8 cellular contexts compared by ENCODE assay signal in the genomic region with DNA sequence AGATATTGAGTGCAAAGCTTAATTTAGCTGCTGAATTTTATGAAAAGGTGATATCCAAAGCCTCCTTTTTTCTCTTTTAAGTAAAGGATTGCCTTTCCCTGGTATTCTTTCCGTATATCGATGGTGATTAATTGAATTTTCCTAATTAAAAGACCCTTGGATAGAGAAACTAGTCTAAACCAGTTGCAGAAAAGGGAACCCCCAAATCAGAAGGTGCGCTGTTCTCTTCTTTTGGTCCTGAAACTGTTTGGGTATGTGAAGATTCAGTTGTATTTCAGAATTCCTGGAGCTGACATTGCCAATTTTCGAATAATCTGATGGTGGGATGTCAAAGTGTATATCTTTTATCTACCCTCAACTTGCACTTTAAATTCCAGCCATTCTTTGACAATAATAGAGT. TPM values are rescaled to one million over a fixed set of nuclear protein-coding genes. Genes with fewer than 3 reads are reported as not detected.
DNase-seq lines count a peak whose midpoint lies in the region; ATAC-seq and TF ChIP-seq lines count a peak whose summit lies in the region.

No MANE protein-coding gene starts in this region.

- CTCF ChIA-PET in activated CD8-positive, alpha-beta T cell treated with anti-CD3 and anti-CD28 coated beads, Interleukin-2, amount 10 ng/mL, durations not matched to agents 7 days and 5 days (lab: Charles Lee) = interaction anchor here (1.5 kb wide), 1 partner anchor 13 kb away, joined by 8 read pairs; no protein-coding TSS in a partner anchor
- CTCF ChIA-PET in RWPE1 (lab: Yijun Ruan, JAX) = no interaction called here

- 46 to 64% (median 58%) methylated on average over 4 of the region's 4 CpGs for WGBS in stomach, 5 donors

- no peaks in the 10 kb centered on the region for H3K9me3 Mint-ChIP-seq in activated CD4-positive, alpha-beta T cell treated with anti-CD3 and anti-CD28 coated beads, Interleukin-2, amount 10 ng/mL, durations not matched to agents 24 days and 14 days
- no peaks in the 10 kb centered on the region for H3K9me3 Mint-ChIP-seq in activated CD8-positive, alpha-beta T cell treated with anti-CD3 and anti-CD28 coated beads, Interleukin-2, amount 10 ng/mL, durations not matched to agents 7 days and 5 days (ENCODE audit: insufficient read depth)

- intact Hi-C loops in activated CD4-positive, alpha-beta T cell treated with anti-CD3 and anti-CD28 coated beads, Interleukin-2, amount 10 ng/mL, durations not matched to agents 24 days and 14 days (cut with micrococcal nuclease) = loop anchor here (5.0 kb wide), 3 partner anchors 102 to 1307 kb away; a partner anchor contains a TSS
- intact Hi-C loops in stomach (cut with DNase I; ENCODE audit: low total_unique reads) = no loop called here

- ATAC-seq in activated CD8-positive, alpha-beta T cell treated with anti-CD3 and anti-CD28 coated beads, Interleukin-2, amount 10 ng/mL, durations not matched to agents 7 days and 5 days = no peak
- no peak for ATAC-seq in HG02840 (IDR thresholded peaks at IDR 0.05; ENCODE audit: low FRiP score, unreplicated experiment)

- H3K27me3 Mint-ChIP-seq in activated CD4-positive, alpha-beta T cell treated with anti-CD3 and anti-CD28 coated beads, Interleukin-2, amount 10 ng/mL, durations not matched to agents 24 days and 14 days = peaks cover 28% of the 10 kb centered on the region
- H3K27me3 Mint-ChIP-seq in activated CD8-positive, alpha-beta T cell treated with anti-CD3 and anti-CD28 coated beads, Interleukin-2, amount 10 ng/mL, durations not matched to agents 7 days and 5 days (ENCODE audit: low read depth) = peaks cover 21% of the 10 kb centered on the region

- peak overlapping the region; percentile 89 for H3K4me3 Mint-ChIP-seq in activated CD4-positive, alpha-beta T cell treated with anti-CD3 and anti-CD28 coated beads, Interleukin-2, amount 10 ng/mL, durations not matched to agents 24 days and 14 days
- H3K4me3 Mint-ChIP-seq in activated CD8-positive, alpha-beta T cell treated with anti-CD3 and anti-CD28 coated beads, Interleukin-2, amount 10 ng/mL, durations not matched to agents 7 days and 5 days = peak overlapping the region; percentile 91

- no peaks in the 10 kb centered on the region for H3K36me3 ChIP-seq in iPS-18a (ENCODE audit: control insufficient read depth, low read depth, low read length)
- H3K36me3 ChIP-seq in stomach = no peaks in the 10 kb centered on the region

- H3K27me3 ChIP-seq in iPS-18a (ENCODE audit: control insufficient read depth, insufficient read depth, low read length) (peaks cover 34% of the 10 kb centered on the region), stomach (no peaks in the 10 kb centered on the region)

- peaks cover 8% of the 10 kb centered on the region for H3K4me1 ChIP-seq in iPS-18a (ENCODE audit: control insufficient read depth, low read depth, low read length)
- peaks cover 11 to 52% (median 28%) of the 10 kb centered on the region in 4 donors for H3K4me1 ChIP-seq in stomach

- POLR2A ChIA-PET in activated CD8-positive, alpha-beta T cell treated with anti-CD3 and anti-CD28 coated beads, Interleukin-2, amount 10 ng/mL, durations not matched to agents 7 days and 5 days (lab: Charles Lee) = no interaction called here
- POLR2A ChIA-PET in RWPE1 (lab: Yijun Ruan, JAX; ENCODE audit: low non-redundant PET) = no interaction called here

- H3K9me3 ChIP-seq in iPS-18a (ENCODE audit: control insufficient read depth, low read depth, low read length) = no peaks in the 10 kb centered on the region
- H3K9me3 ChIP-seq in stomach = no peaks in the 10 kb centered on the region

- H3K4me3 ChIP-seq in iPS-18a (ENCODE audit: low read length) (peak overlapping the region; percentile 79), stomach (peak overlapping the region; percentile 87 to 98 (median 94))

- H3K4me1 Mint-ChIP-seq in activated CD4-positive, alpha-beta T cell treated with anti-CD3 and anti-CD28 coated beads, Interleukin-2, amount 10 ng/mL, durations not matched to agents 24 days and 14 days = peaks cover 27% of the 10 kb centered on the region
- H3K4me1 Mint-ChIP-seq in activated CD8-positive, alpha-beta T cell treated with anti-CD3 and anti-CD28 coated beads, Interleukin-2, amount 10 ng/mL, durations not matched to agents 7 days and 5 days (ENCODE audit: low read depth) = peaks cover 47% of the 10 kb centered on the region

- TF ChIP-seq EP300 in stomach (IDR thresholded peaks at IDR 0.05) = no peak

- H3K27ac Mint-ChIP-seq in activated CD4-positive, alpha-beta T cell treated with anti-CD3 and anti-CD28 coated beads, Interleukin-2, amount 10 ng/mL, durations not matched to agents 24 days and 14 days = no peak overlapping the region
- H3K27ac Mint-ChIP-seq in activated CD8-positive, alpha-beta T cell treated with anti-CD3 and anti-CD28 coated beads, Interleukin-2, amount 10 ng/mL, durations not matched to agents 7 days and 5 days = no peak overlapping the region

- no peak for DNase-seq in activated CD4-positive, alpha-beta T cell treated with anti-CD3 and anti-CD28 coated beads, Interleukin-2, amount 10 ng/mL, durations not matched to agents 24 days and 14 days
- no peak for DNase-seq in activated CD4-positive, alpha-beta T cell treated with anti-CD3 and anti-CD28 coated beads for 48 hours
- no peak for DNase-seq in activated CD8-positive, alpha-beta T cell treated with anti-CD3 and anti-CD28 coated beads, Interleukin-2, amount 10 ng/mL, durations not matched to agents 7 days and 5 days
- no peak for DNase-seq in stomach
- DNase-seq in RWPE1 (ENCODE audit: low spot score) = no peak
- no peak for DNase-seq in DMS153 (lab: John Stamatoyannopoulos, UW)

- no peaks in the 10 kb centered on the region for H3K36me3 Mint-ChIP-seq in activated CD4-positive, alpha-beta T cell treated with anti-CD3 and anti-CD28 coated beads, Interleukin-2, amount 10 ng/mL, durations not matched to agents 24 days and 14 days (ENCODE audit: low read depth)
- peaks cover 2% of the 10 kb centered on the region for H3K36me3 Mint-ChIP-seq in activated CD8-positive, alpha-beta T cell treated with anti-CD3 and anti-CD28 coated beads, Interleukin-2, amount 10 ng/mL, durations not matched to agents 7 days and 5 days (ENCODE audit: low read depth)

- TF ChIP-seq POLR2A in stomach (IDR thresholded peaks at IDR 0.05) = no peak

- H3K9ac ChIP-seq in iPS-18a (ENCODE audit: low read length) = no peak overlapping the region

- H3K27ac ChIP-seq in iPS-18a (ENCODE audit: low read length) (no peak overlapping the region), stomach (peak overlapping the region in 2 of 5 donors; percentile 92 to 96), RWPE1 (no peak overlapping the region)

- TF ChIP-seq CTCF in stomach (IDR thresholded peaks at IDR 0.05) (no peak), RWPE1 (conservative IDR thresholded peaks at IDR 0.05; ENCODE audit: low read depth) (no peak)

RNA-seq across cellular contexts. Expression of a gene that starts 1.9 kb away (rescaled TPM):
- total RNA-seq in activated CD4-positive, alpha-beta T cell treated with anti-CD3 and anti-CD28 coated beads, Interleukin-2, amount 10 ng/mL, durations not matched to agents 24 days and 14 days = 44.4 and 46.8 TPM in 2 replicates
- total RNA-seq in activated CD8-positive, alpha-beta T cell treated with anti-CD3 and anti-CD28 coated beads, Interleukin-2, amount 10 ng/mL, durations not matched to agents 7 days and 5 days = 10 to 100 TPM; 14.4 to 15.9 TPM
- 10 to 100 TPM; 23.9 to 98.7 (median 51.6) TPM for total RNA-seq in stomach
- polyA plus RNA-seq in stomach = 10 to 100 TPM; 15.7 to 23.4 (median 18.8) TPM

RNA-seq across cellular contexts. Expression of a gene that starts 23.7 kb away (rescaled TPM):
- not detected in 2 replicates for total RNA-seq in activated CD4-positive, alpha-beta T cell treated with anti-CD3 and anti-CD28 coated beads, Interleukin-2, amount 10 ng/mL, durations not matched to agents 24 days and 14 days
- total RNA-seq in activated CD8-positive, alpha-beta T cell treated with anti-CD3 and anti-CD28 coated beads, Interleukin-2, amount 10 ng/mL, durations not matched to agents 7 days and 5 days = not detected
- total RNA-seq in stomach = not detected
- not detected for polyA plus RNA-seq in stomach
